Comparison of ENCODE assay signal across 26 cellular contexts in genomic region chr2:29837925-29838324, GRCh38.
"Had no signal": no experiment of that assay in that cellular context is flagged by ENCODE, and none has a peak within 500 bp of the region (broad histone marks: within the 10 kb centered on the region; RNA-seq: fewer than 3 reads in every experiment).

No MANE protein-coding gene starts in this region.

- H3K9me3 ChIP-seq: testis, thyroid gland, transverse colon, vagina had no signal

- H3K27me3 ChIP-seq: testis, thyroid gland, tibial artery, tibial nerve, transverse colon, upper lobe of left lung, upper lobe of right lung, uterus, vagina had no signal

- H3K36me3 ChIP-seq: stomach, suprapubic skin, thoracic aorta, thyroid gland, tibial artery, tibial nerve, transverse colon, upper lobe of left lung, upper lobe of right lung, uterus, vagina had no signal

- H3K27ac ChIP-seq: stomach, suprapubic skin, testis, thoracic aorta, thyroid gland, tibial artery, tibial nerve, transverse colon, upper lobe of left lung, upper lobe of right lung, uterus, vagina had no signal

- H3K4me1 ChIP-seq: suprapubic skin, testis, thyroid gland, tibial artery, transverse colon, upper lobe of left lung, upper lobe of right lung, uterus, vagina had no signal

- ATAC-seq: stimulated activated effector memory CD8-positive, alpha-beta T cell treated with anti-CD3 and anti-CD28 coated beads, Interleukin-12 subunit alpha, Interleukin-12 subunit beta, amount 100 ng/mL, for 72 hours; stimulated activated memory B cell treated with anti-CD40 and anti-IgM and Interleukin-4, amounts not matched to agents 10 μg/mL and 1 μg/mL and 100 μg/mL, for 72 hours; stimulated activated naive B cell treated with anti-CD40 and anti-IgM and Interleukin-4, amounts not matched to agents 10 μg/mL and 1 μg/mL and 100 μg/mL, for 72 hours; stimulated activated naive CD8-positive, alpha-beta T cell treated with anti-CD3 and anti-CD28 coated beads, Interleukin-15, amount 100 ng/mL, for 72 hours; stimulated activated naive CD8-positive, alpha-beta T cell treated with anti-CD3 and anti-CD28 coated beads, Interleukin-15, Interleukin-2, amounts not matched to agents 100 U/mL and 50 U/mL, for 24 hours; upper lobe of right lung had no signal

- DNase-seq: stimulated activated CD4-positive, alpha-beta T cell treated with anti-CD3 and anti-CD28 coated beads, Interleukin-2, amount 100 ng/mL, for 48 hours; stimulated activated CD4-positive, alpha-beta T cell treated with anti-CD3 and anti-CD28 coated beads, Interleukin-4, amount 100 ng/mL, for 1 hour; stimulated activated CD4-positive, alpha-beta T cell treated with anti-CD3 and anti-CD28 coated beads, Interleukin-4, amount 100 ng/mL, for 24 hours; stimulated activated CD4-positive, alpha-beta T cell treated with anti-CD3 and anti-CD28 coated beads, Interleukin-4, amount 100 ng/mL, for 4 hours; stimulated activated CD8-positive, alpha-beta memory T cell treated with anti-CD3 and anti-CD28 coated beads, Interleukin-4, amount 100 ng/mL, for 48 hours; stimulated activated naive B cell treated with anti-CD40 and anti-IgM and Interleukin-4, amounts not matched to agents 10 μg/mL and 1 μg/mL and 100 μg/mL, for 72 hours; stimulated activated naive CD4-positive, alpha-beta T cell; stimulated activated naive CD4-positive, alpha-beta T cell treated with Interleukin-2 at 50 U/mL for 16 hours; stimulated activated naive CD8-positive, alpha-beta T cell treated with anti-CD3 and anti-CD28 coated beads, Interleukin-15, amount 100 ng/mL, for 72 hours; stimulated activated naive CD8-positive, alpha-beta T cell treated with anti-CD3 and anti-CD28 coated beads, Interleukin-15, Interleukin-2, amounts not matched to agents 100 U/mL and 50 U/mL, for 24 hours; stomach; substantia nigra; testis; thyroid gland; tibial artery; transverse colon; trophoblast cell; upper lobe of left lung; upper lobe of right lung; uterus had no signal

- H3K4me3 ChIP-seq: stomach, suprapubic skin, testis, thoracic aorta, thyroid gland, tibial artery, tibial nerve, transverse colon, upper lobe of left lung, upper lobe of right lung, uterus, vagina had no signal
